31 cellular contexts compared by ENCODE assay signal in the genomic region with DNA sequence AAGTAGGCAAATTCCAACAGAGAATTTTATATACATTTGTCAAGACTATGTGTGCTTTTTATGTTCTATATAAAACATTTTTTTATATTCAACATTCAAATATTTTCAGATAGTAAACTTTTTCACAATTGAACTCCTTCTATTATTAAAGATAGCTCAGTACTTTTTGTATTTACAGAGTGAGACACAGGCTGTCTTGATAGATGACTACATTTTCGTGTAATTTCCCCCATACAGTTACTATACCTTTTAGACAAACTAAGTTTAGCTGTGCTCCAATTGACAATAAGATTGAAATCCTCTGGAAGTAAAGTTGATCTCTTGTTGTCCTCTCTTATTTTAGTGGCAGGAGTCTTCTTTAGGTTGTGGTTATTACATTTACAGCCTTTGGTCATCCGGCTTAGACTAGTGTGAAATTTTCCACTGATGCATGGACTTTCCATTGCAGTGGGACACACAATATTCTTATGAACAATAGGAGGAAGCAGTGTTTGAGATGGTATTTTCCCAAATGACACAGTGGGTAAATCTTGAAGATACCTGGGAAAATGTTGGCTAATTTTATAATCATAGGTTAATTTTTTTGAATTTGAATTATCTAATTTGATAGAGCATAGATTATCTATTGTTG. TPM values are rescaled to one million over a fixed set of nuclear protein-coding genes. Genes with fewer than 3 reads are reported as not detected.
"Had no signal": no experiment of that assay in that cellular context is flagged by ENCODE, and none has a peak within 500 bp of the region (broad histone marks: within the 10 kb centered on the region; RNA-seq: fewer than 3 reads in every experiment).

No MANE protein-coding gene starts in this region.

- H3K27ac ChIP-seq: colonic mucosa, foreskin keratinocyte, heart right ventricle, left lung, lower lobe of right lung, neural progenitor cell, stomach, suprapubic skin, tibial artery, upper lobe of right lung had no signal

- H2AFZ ChIP-seq: neural progenitor cell had no signal

- H3K4me1 Mint-ChIP-seq: activated CD4-positive, alpha-beta memory T cell treated with anti-CD3 and anti-CD28 coated beads, Interleukin-2, amount 10 ng/mL, durations not matched to agents 7 days and 5 days; activated T-helper 17 cell treated with anti-CD3 and anti-CD28 coated beads, Interleukin-2, amount 50 U/mL, for 72 hours; central memory CD8-positive, alpha-beta T cell; natural killer cell; neural progenitor cell; stimulated activated memory B cell treated with anti-CD40 and anti-IgM and Interleukin-4, amounts not matched to agents 10 μg/mL and 1 μg/mL and 100 μg/mL, for 72 hours had no signal

- H3K27ac Mint-ChIP-seq: activated CD4-positive, alpha-beta memory T cell treated with anti-CD3 and anti-CD28 coated beads, Interleukin-2, amount 10 ng/mL, durations not matched to agents 7 days and 5 days; activated T-helper 17 cell treated with anti-CD3 and anti-CD28 coated beads, Interleukin-2, amount 50 U/mL, for 72 hours; effector memory CD8-positive, alpha-beta T cell; natural killer cell; neural progenitor cell; stimulated activated memory B cell treated with anti-CD40 and anti-IgM and Interleukin-4, amounts not matched to agents 10 μg/mL and 1 μg/mL and 100 μg/mL, for 72 hours had no signal

- H3K9me3 Mint-ChIP-seq: activated CD4-positive, alpha-beta memory T cell treated with anti-CD3 and anti-CD28 coated beads, Interleukin-2, amount 10 ng/mL, durations not matched to agents 7 days and 5 days; activated T-cell treated with anti-CD3 and anti-CD28 coated beads, Interleukin-2, amount 50 U/mL, for 4 hours; activated T-helper 17 cell treated with anti-CD3 and anti-CD28 coated beads, Interleukin-2, amount 50 U/mL, for 72 hours; neural progenitor cell; stimulated activated memory B cell treated with anti-CD40 and anti-IgM and Interleukin-4, amounts not matched to agents 10 μg/mL and 1 μg/mL and 100 μg/mL, for 72 hours had no signal

- H3K4me3 Mint-ChIP-seq: activated CD4-positive, alpha-beta memory T cell treated with anti-CD3 and anti-CD28 coated beads, Interleukin-2, amount 10 ng/mL, durations not matched to agents 7 days and 5 days; activated T-cell treated with anti-CD3 and anti-CD28 coated beads, Interleukin-2, amount 50 U/mL, for 4 hours; activated T-helper 17 cell treated with anti-CD3 and anti-CD28 coated beads, Interleukin-2, amount 50 U/mL, for 72 hours; central memory CD8-positive, alpha-beta T cell; effector memory CD8-positive, alpha-beta T cell; natural killer cell; neural progenitor cell; stimulated activated memory B cell treated with anti-CD40 and anti-IgM and Interleukin-4, amounts not matched to agents 10 μg/mL and 1 μg/mL and 100 μg/mL, for 72 hours had no signal

- ATAC-seq: activated T-cell treated with anti-CD3 and anti-CD28 coated beads, Interleukin-2, amount 50 U/mL, for 4 hours; activated T-helper 17 cell treated with anti-CD3 and anti-CD28 coated beads, Interleukin-2, amount 50 U/mL, for 72 hours; effector memory CD8-positive, alpha-beta T cell; esophagus mucosa; left lung; lower lobe of right lung; natural killer cell; right cardiac atrium; stimulated activated memory B cell treated with anti-CD40 and anti-IgM and Interleukin-4, amounts not matched to agents 10 μg/mL and 1 μg/mL and 100 μg/mL, for 72 hours; upper lobe of right lung had no signal

- H3K9me3 ChIP-seq: colonic mucosa, heart right ventricle, left lung, lower lobe of right lung, stomach, suprapubic skin, tibial artery, upper lobe of right lung had no signal

- FAIRE-seq: bronchial epithelial cell had no signal

- H3K9ac ChIP-seq: neural progenitor cell had no signal

- H3K4me1 ChIP-seq: colonic mucosa, foreskin keratinocyte, heart right ventricle, left lung, lower lobe of right lung, neural progenitor cell, stomach, suprapubic skin, tibial artery, upper lobe of right lung had no signal

- DNase-seq: activated CD4-positive, alpha-beta memory T cell treated with anti-CD3 and anti-CD28 coated beads, Interleukin-2, amount 10 ng/mL, durations not matched to agents 7 days and 5 days; activated CD4-positive, alpha-beta T cell treated with anti-CD3 and anti-CD28 coated beads for 4 hours; activated gamma-delta T cell treated with Interleukin-2 at 50 U/mL for 16 hours; activated naive CD4-positive, alpha-beta T cell treated with anti-CD3 and anti-CD28 coated beads, Interleukin-2, amount 50 U/mL, for 16 hours; activated T-cell treated with anti-CD3 and anti-CD28 coated beads, Interleukin-2, amount 50 U/mL, for 4 hours; amygdala; colonic mucosa; effector memory CD8-positive, alpha-beta T cell; heart right ventricle; left lung; lower lobe of right lung; mesendoderm; natural killer cell; occipital lobe; posterior cingulate gyrus; right cardiac atrium; stimulated activated CD4-positive, alpha-beta T cell treated with anti-CD3 and anti-CD28 coated beads, Interleukin-4, amount 100 ng/mL, for 24 hours; stomach; tibial artery; upper lobe of right lung had no signal

- H3K36me3 Mint-ChIP-seq: natural killer cell; neural progenitor cell; stimulated activated memory B cell treated with anti-CD40 and anti-IgM and Interleukin-4, amounts not matched to agents 10 μg/mL and 1 μg/mL and 100 μg/mL, for 72 hours had no signal

- H3K4me2 ChIP-seq: neural progenitor cell had no signal

- H3K36me3 ChIP-seq: colonic mucosa, heart right ventricle, left lung, lower lobe of right lung, neural progenitor cell, stomach, suprapubic skin, tibial artery, upper lobe of right lung had no signal

- H3K27me3 ChIP-seq: colonic mucosa, foreskin keratinocyte, heart right ventricle, left lung, neural progenitor cell, stomach, suprapubic skin, tibial artery, upper lobe of right lung had no signal

- H3K27me3 Mint-ChIP-seq: activated CD4-positive, alpha-beta memory T cell treated with anti-CD3 and anti-CD28 coated beads, Interleukin-2, amount 10 ng/mL, durations not matched to agents 7 days and 5 days; activated T-helper 17 cell treated with anti-CD3 and anti-CD28 coated beads, Interleukin-2, amount 50 U/mL, for 72 hours; central memory CD8-positive, alpha-beta T cell; effector memory CD8-positive, alpha-beta T cell; stimulated activated memory B cell treated with anti-CD40 and anti-IgM and Interleukin-4, amounts not matched to agents 10 μg/mL and 1 μg/mL and 100 μg/mL, for 72 hours had no signal

- H3K4me3 ChIP-seq: colonic mucosa, heart right ventricle, left lung, lower lobe of right lung, neural progenitor cell, stomach, suprapubic skin, tibial artery, upper lobe of right lung had no signal

RNA-seq across cellular contexts. Expression of gene ZSWIM2, which starts 21.0 kb away (rescaled TPM):
- total RNA-seq: activated CD4-positive, alpha-beta memory T cell treated with anti-CD3 and anti-CD28 coated beads, Interleukin-2, amount 10 ng/mL, durations not matched to agents 7 days and 5 days; activated T-cell treated with anti-CD3 and anti-CD28 coated beads, Interleukin-2, amount 50 U/mL, for 4 hours; activated T-helper 17 cell treated with anti-CD3 and anti-CD28 coated beads, Interleukin-2, amount 50 U/mL, for 72 hours; bronchial epithelial cell; colonic mucosa; esophagus mucosa; foreskin keratinocyte; heart right ventricle; left lung; lower lobe of right lung; mononuclear cell; natural killer cell; right cardiac atrium; skeletal muscle tissue; stomach; suprapubic skin; T-helper 1 cell treated with Interleukin-12 subunit alpha and Interleukin-12 subunit beta and Interleukin-4 antibody, amounts not matched to agents 30 ng/mL and 1 ng/mL, for 36 hours; upper lobe of right lung had no signal
- polyA plus RNA-seq: foreskin keratinocyte, heart right ventricle, right cardiac atrium, stomach had no signal
